In genomic region chr20:62301773-62302340, GRCh38 we compare ENCODE assay signal across 8 cellular contexts. TPM values are rescaled to one million over a fixed set of nuclear protein-coding genes. Genes with fewer than 3 reads are reported as not detected.
DNase-seq lines count a peak whose midpoint lies in the region; ATAC-seq and TF ChIP-seq lines count a peak whose summit lies in the region.

No MANE protein-coding gene starts in this region.

- TF ChIP-seq POLR2A in esophagus muscularis mucosa (IDR thresholded peaks at IDR 0.05; ENCODE audit: low read depth), result no peak

- H3K4me1 Mint-ChIP-seq in Caco-2 (ENCODE audit: low read depth, unreplicated experiment), result peaks cover 30% of the 10 kb centered on the region
- H3K4me1 Mint-ChIP-seq in activated T-cell treated with anti-CD3 and anti-CD28 coated beads, Interleukin-2, amount 50 U/mL, for 24 hours (ENCODE audit: low read depth), result peaks cover 35% of the 10 kb centered on the region

- H3K4me1 ChIP-seq in Caco-2, result peaks cover 20% of the 10 kb centered on the region
- H3K4me1 ChIP-seq in PC-3 (ENCODE audit: insufficient read depth, low read length), result peaks cover 19% of the 10 kb centered on the region
- H3K4me1 ChIP-seq in esophagus muscularis mucosa, result peaks cover 27 to 47% (median 38%) of the 10 kb centered on the region in 4 donors
- peaks cover 21% of the 10 kb centered on the region for H3K4me1 ChIP-seq in muscle layer of colon (ENCODE audit: insufficient read depth, low read length)

- H3K27me3 Mint-ChIP-seq in Caco-2 (ENCODE audit: insufficient read depth, unreplicated experiment), result no peaks in the 10 kb centered on the region
- H3K27me3 Mint-ChIP-seq in activated T-cell treated with anti-CD3 and anti-CD28 coated beads, Interleukin-2, amount 50 U/mL, for 24 hours, result no peaks in the 10 kb centered on the region

- intact Hi-C loops in Caco-2 (cut with micrococcal nuclease; ENCODE audit: unreplicated experiment), result loop anchor here (1.0 to 10.0 kb wide), 10 partner anchors 19 to 1341 kb away; partner anchors contain the start of genes MRGBP and OSBPL2
- intact Hi-C loops in PC-3 (cut with micrococcal nuclease), result loop anchor here (1.0 to 5.0 kb wide), 3 partner anchors 65 to 195 kb away; partner anchors contain the start of gene LAMA5
- intact Hi-C loops in esophagus muscularis mucosa (cut with DNase I), result loop anchor here (2.0 kb wide), 2 partner anchors 51 to 83 kb away; no protein-coding TSS in a partner anchor

- H3K4me3 Mint-ChIP-seq in Caco-2 (ENCODE audit: unreplicated experiment), result peak overlapping the region; percentile 89
- H3K4me3 Mint-ChIP-seq in activated T-cell treated with anti-CD3 and anti-CD28 coated beads, Interleukin-2, amount 50 U/mL, for 24 hours, result peak overlapping the region; percentile 84

- H3K9me2 ChIP-seq in PC-3 (replicated peaks; ENCODE audit: low read length), result no peaks in the 10 kb centered on the region

- H3K36me3 Mint-ChIP-seq in Caco-2 (ENCODE audit: insufficient read depth, unreplicated experiment), result peaks cover 94% of the 10 kb centered on the region
- peaks cover 35% of the 10 kb centered on the region for H3K36me3 Mint-ChIP-seq in activated T-cell treated with anti-CD3 and anti-CD28 coated beads, Interleukin-2, amount 50 U/mL, for 24 hours (ENCODE audit: low read depth)

- TF ChIP-seq CTCF in Caco-2 (IDR thresholded peaks at IDR 0.05; ENCODE audit: insufficient read depth in 1 of 2, low read depth in 1 of 2, low read length in 1 of 2, severe bottlenecking in 1 of 2, unreplicated experiment in 1 of 2) (peak; percentile 99 to 100), PC-3 (conservative IDR thresholded peaks at IDR 0.05; ENCODE audit: low read depth, low read length) (peak; percentile 70), esophagus muscularis mucosa (IDR thresholded peaks at IDR 0.05) (peak; percentile 80 to 93 (median 93))

- no peaks in the 10 kb centered on the region for H3K9me3 ChIP-seq in Caco-2
- no peaks in the 10 kb centered on the region for H3K9me3 ChIP-seq in PC-3 (ENCODE audit: low read length)
- no peaks in the 10 kb centered on the region for H3K9me3 ChIP-seq in esophagus muscularis mucosa
- no peaks in the 10 kb centered on the region for H3K9me3 ChIP-seq in muscle layer of colon (ENCODE audit: low read length)

- peaks cover 36% of the 10 kb centered on the region for H4K20me1 ChIP-seq in PC-3 (ENCODE audit: low read length)

- H3K9me3 Mint-ChIP-seq in Caco-2 (ENCODE audit: unreplicated experiment), result no peaks in the 10 kb centered on the region
- no peaks in the 10 kb centered on the region for H3K9me3 Mint-ChIP-seq in activated T-cell treated with anti-CD3 and anti-CD28 coated beads, Interleukin-2, amount 50 U/mL, for 24 hours

- DNase-seq in Caco-2 (peak; percentile 100), PC-3 (peak; percentile 96), esophagus muscularis mucosa (ENCODE audit: extremely low spot score) (peak; percentile 97)
- DNase-seq in Jurkat, Clone E6-1 (ENCODE audit: low read depth, low spot score), result peak; percentile 89
- DNase-seq in activated T-cell treated with anti-CD3 and anti-CD28 coated beads, Interleukin-2, amount 50 U/mL, for 24 hours, result peak; percentile 91
- DNase-seq in stimulated activated CD8-positive, alpha-beta memory T cell treated with anti-CD3 and anti-CD28 coated beads, Interleukin-4, amount 100 ng/mL, for 48 hours, result peak; percentile 90

- peaks cover 8% of the 10 kb centered on the region for H3F3A ChIP-seq in PC-3 (ENCODE audit: low read length, unreplicated experiment)

- peak overlapping the region; percentile 97 for H3K27ac Mint-ChIP-seq in Caco-2 (ENCODE audit: unreplicated experiment)
- peak overlapping the region; percentile 98 for H3K27ac Mint-ChIP-seq in activated T-cell treated with anti-CD3 and anti-CD28 coated beads, Interleukin-2, amount 50 U/mL, for 24 hours

- POLR2A ChIA-PET in Caco-2 (lab: Charles Lee) (interaction anchor here (0.5 to 1.0 kb wide), 14 partner anchors 17 to 560 kb away, joined by 3 to 14 read pairs (median 6); partner anchors contain the start of genes RPS21 and TCFL5), PC-3 (lab: Charles Lee; ENCODE audit: unreplicated experiment) (interaction anchor here (0.5 kb wide), 1 partner anchor 74 kb away, joined by 3 read pairs; no protein-coding TSS in a partner anchor)

- no peaks in the 10 kb centered on the region for H3K27me3 ChIP-seq in Caco-2 (replicated peaks; ENCODE audit: control insufficient read depth, insufficient read depth, low read length)
- H3K27me3 ChIP-seq in PC-3 (ENCODE audit: low read length), result no peaks in the 10 kb centered on the region
- no peaks in the 10 kb centered on the region for H3K27me3 ChIP-seq in esophagus muscularis mucosa
- H3K27me3 ChIP-seq in muscle layer of colon (ENCODE audit: control insufficient read depth in 1 of 2, insufficient read depth in 2 of 2, low read length in 2 of 2), result no peaks in the 10 kb centered on the region

- H3K36me3 ChIP-seq in Caco-2 (ENCODE audit: control insufficient read depth, insufficient read depth, low read length) (peaks cover 19% of the 10 kb centered on the region), PC-3 (ENCODE audit: low read depth, low read length) (peaks cover 32% of the 10 kb centered on the region; the same call in 1 of the 2 replicates), esophagus muscularis mucosa (peaks cover 9 to 47% (median 41%) of the 10 kb centered on the region in 4 donors), muscle layer of colon (ENCODE audit: insufficient read depth, low read length) (peaks cover 25% of the 10 kb centered on the region)

- CTCF ChIA-PET in Caco-2 (lab: Charles Lee), result interaction anchor here (0.6 to 1.3 kb wide), 38 partner anchors 10 to 1897 kb away, joined by 3 to 82 read pairs (median 5); partner anchors contain the start of genes LAMA5, OSBPL2 and RPS21
- CTCF ChIA-PET in PC-3 (lab: Charles Lee), result interaction anchor here (0.6 to 1.0 kb wide), 7 partner anchors 63 to 605 kb away, joined by 3 to 9 read pairs (median 5); partner anchors contain the start of genes LAMA5, OSBPL2 and RPS21

- BruUV-seq in Caco-2 (replicated peaks; lab: Mats Ljungman, UMichigan), result no TSS peak
- no TSS peak for BruUV-seq in PC-3 (replicated peaks; lab: Mats Ljungman, UMichigan)

- WGBS in esophagus muscularis mucosa, result 7% methylated on average over 17 of the region's 24 CpGs

- ATAC-seq in GM21576 (IDR thresholded peaks at IDR 0.05; ENCODE audit: unreplicated experiment) (peak; percentile 36), PC-3 (peak; percentile 35)

- H3K27ac ChIP-seq in PC-3 (ENCODE audit: low read length) (peak overlapping the region; percentile 95), esophagus muscularis mucosa (replicated peaks in 1 of 4) (peak overlapping the region; percentile 95 to 99 (median 98)), muscle layer of colon (ENCODE audit: low read depth, low read length) (peak overlapping the region; percentile 100)

- TF ChIP-seq EP300 in esophagus muscularis mucosa (IDR thresholded peaks at IDR 0.05), result no peak

- H3K9ac ChIP-seq in PC-3 (ENCODE audit: low read length) (peak overlapping the region; percentile 95), muscle layer of colon (ENCODE audit: low read length) (peak overlapping the region; percentile 80)

- H3K4me3 ChIP-seq in Caco-2 (ENCODE audit: low read depth, low read length), result peak overlapping the region; percentile 95
- H3K4me3 ChIP-seq in Jurkat, Clone E6-1 (ENCODE audit: low read length), result peak overlapping the region; percentile 75
- peak overlapping the region; percentile 94 for H3K4me3 ChIP-seq in PC-3 (ENCODE audit: low read length)
- H3K4me3 ChIP-seq in esophagus muscularis mucosa, result peak overlapping the region; percentile 77 to 99 (median 86)
- H3K4me3 ChIP-seq in muscle layer of colon (ENCODE audit: low read depth in 1 of 2, low read length in 2 of 2), result peak overlapping the region; percentile 64 to 78

- H3K79me2 ChIP-seq in PC-3 (ENCODE audit: low read length), result peaks cover 41% of the 10 kb centered on the region

- peak overlapping the region; percentile 97 for H2AFZ ChIP-seq in PC-3 (ENCODE audit: low read length)

- peak overlapping the region; percentile 100 for H3K4me2 ChIP-seq in PC-3 (ENCODE audit: low read length)

RNA-seq across cellular contexts. Expression of gene ADRM1, which starts 0.9 kb away (rescaled TPM):
- total RNA-seq in Caco-2 (2022), result 261 and 263 TPM in 2 replicates
- 145 TPM for polyA plus RNA-seq in Jurkat, Clone E6-1 (2012; ENCODE audit: insufficient read depth, insufficient read length)
- 374 and 487 TPM in 2 replicates for total RNA-seq in PC-3 (2014; rRNA removed)
- total RNA-seq in esophagus muscularis mucosa, result 100 to 1,000 TPM; 127 to 184 (median 173) TPM

Comparison
In these comparisons a context has a peak if more than half of its experiments do, and no peak if none do; other contexts are left out.
1. Peak in every context shown above with its lines: DNase-seq, ATAC-seq, H3K4me3 ChIP-seq and H3K27ac ChIP-seq.